ENCODE assay signal across 8 cellular contexts in the genomic region with DNA sequence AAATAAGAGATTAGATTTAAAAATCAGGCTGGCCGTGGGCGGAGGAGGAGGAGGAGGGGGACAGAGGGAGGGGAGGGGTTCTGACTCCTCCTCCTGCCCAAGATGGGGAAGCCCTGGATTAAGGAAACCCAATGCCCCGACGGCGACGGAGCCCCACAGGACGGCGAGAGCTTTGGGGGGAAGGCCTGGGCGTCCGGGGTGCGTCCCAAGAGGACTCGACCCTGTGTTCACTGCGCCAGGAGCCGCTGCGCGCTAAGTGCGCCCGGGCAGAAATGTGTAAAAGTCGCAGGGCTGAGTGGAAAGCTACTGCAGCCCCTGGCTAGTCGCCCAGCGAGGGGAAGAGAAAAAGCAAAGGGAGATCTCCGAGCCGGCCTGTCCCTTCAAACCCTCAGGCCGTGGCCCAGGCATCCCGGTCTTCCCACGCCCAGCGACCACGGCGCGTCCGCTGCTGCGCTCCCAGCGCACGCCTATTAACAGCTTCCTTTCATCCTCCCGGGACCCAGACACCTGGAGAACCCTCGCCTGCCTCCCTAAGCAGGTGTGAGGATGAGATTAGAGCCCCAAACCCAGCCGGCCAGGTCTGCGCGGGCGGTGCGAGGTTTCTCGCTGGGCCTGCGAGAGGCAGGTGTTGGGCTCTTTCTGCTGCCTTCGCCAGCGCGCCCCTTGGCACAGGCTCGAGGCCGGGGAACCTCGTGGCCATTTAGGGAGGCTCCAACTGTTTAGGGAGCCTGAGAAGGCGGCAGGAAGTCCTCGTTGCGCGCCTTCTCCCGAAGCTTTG. TPM values are rescaled to one million over a fixed set of nuclear protein-coding genes. Genes with fewer than 3 reads are reported as not detected.
A peak's percentile ranks its signal among the peaks of the same experiment; 100 is the strongest.
DNase-seq lines count a peak whose midpoint lies in the region; ATAC-seq and TF ChIP-seq lines count a peak whose summit lies in the region.

No MANE protein-coding gene starts in this region.

- H3K36me3 Mint-ChIP-seq in activated T-helper 2 cell treated with anti-CD3 and anti-CD28 coated beads, Interferon-gamma antibody, Interleukin-2, Interleukin-4, amounts not matched to agents 10 μg/mL and 5 μg/mL and 100 μg/mL, durations not matched to agents 14 hours and 24 hours and 36 hours (ENCODE audit: low read depth), result peaks cover 6% of the 10 kb centered on the region
- H3K36me3 Mint-ChIP-seq in natural killer cell treated with Interleukin-12 subunit alpha and Interleukin-12 subunit beta and Interleukin-15 and Interleukin-18, amount 100 ng/mL, for 72 hours, result peaks cover 9% of the 10 kb centered on the region

- H3K4me3 Mint-ChIP-seq in activated T-helper 2 cell treated with anti-CD3 and anti-CD28 coated beads, Interferon-gamma antibody, Interleukin-2, Interleukin-4, amounts not matched to agents 10 μg/mL and 5 μg/mL and 100 μg/mL, durations not matched to agents 14 hours and 24 hours and 36 hours (ENCODE audit: low read depth), result peak overlapping the region; percentile 82
- H3K4me3 Mint-ChIP-seq in natural killer cell treated with Interleukin-12 subunit alpha and Interleukin-12 subunit beta and Interleukin-15 and Interleukin-18, amount 100 ng/mL, for 72 hours, result peak overlapping the region; percentile 82

- H3K27ac Mint-ChIP-seq in activated T-helper 2 cell treated with anti-CD3 and anti-CD28 coated beads, Interferon-gamma antibody, Interleukin-2, Interleukin-4, amounts not matched to agents 10 μg/mL and 5 μg/mL and 100 μg/mL, durations not matched to agents 14 hours and 24 hours and 36 hours, result no peak overlapping the region
- H3K27ac Mint-ChIP-seq in natural killer cell treated with Interleukin-12 subunit alpha and Interleukin-12 subunit beta and Interleukin-15 and Interleukin-18, amount 100 ng/mL, for 72 hours, result peak overlapping the region; percentile 87 to 96

- H3K4me1 Mint-ChIP-seq in activated T-helper 2 cell treated with anti-CD3 and anti-CD28 coated beads, Interferon-gamma antibody, Interleukin-2, Interleukin-4, amounts not matched to agents 10 μg/mL and 5 μg/mL and 100 μg/mL, durations not matched to agents 14 hours and 24 hours and 36 hours (ENCODE audit: low read depth), result peaks cover 12% of the 10 kb centered on the region
- H3K4me1 Mint-ChIP-seq in natural killer cell treated with Interleukin-12 subunit alpha and Interleukin-12 subunit beta and Interleukin-15 and Interleukin-18, amount 100 ng/mL, for 72 hours (ENCODE audit: low read depth in 2 of 2), result peaks cover 8 to 16% of the 10 kb centered on the region in 2 donors

- H3K9me3 Mint-ChIP-seq in activated T-helper 2 cell treated with anti-CD3 and anti-CD28 coated beads, Interferon-gamma antibody, Interleukin-2, Interleukin-4, amounts not matched to agents 10 μg/mL and 5 μg/mL and 100 μg/mL, durations not matched to agents 14 hours and 24 hours and 36 hours, result no peaks in the 10 kb centered on the region
- H3K9me3 Mint-ChIP-seq in natural killer cell treated with Interleukin-12 subunit alpha and Interleukin-12 subunit beta and Interleukin-15 and Interleukin-18, amount 100 ng/mL, for 72 hours, result no peaks in the 10 kb centered on the region

- peak; percentile 8 for DNase-seq in stimulated activated CD4-positive, alpha-beta T cell treated with anti-CD3 and anti-CD28 coated beads, Interleukin-4, amount 100 ng/mL, for 1 hour
- no peak for DNase-seq in stimulated activated CD4-positive, alpha-beta T cell treated with anti-CD3 and anti-CD28 coated beads, Interleukin-1b, Interleukin-23, amount 100 ng/mL, for 48 hours
- no peak for DNase-seq in activated T-helper 2 cell treated with anti-CD3 and anti-CD28 coated beads, Interferon-gamma antibody, Interleukin-2, Interleukin-4, amounts not matched to agents 10 μg/mL and 5 μg/mL and 100 μg/mL, durations not matched to agents 14 hours and 24 hours and 36 hours (ENCODE audit: low spot score)
- DNase-seq in fibroblast of the aortic adventitia (ENCODE audit: low read depth), result peak; percentile 34
- no peak for DNase-seq in natural killer cell treated with Interleukin-12 subunit alpha and Interleukin-12 subunit beta and Interleukin-15 and Interleukin-18, amount 100 ng/mL, for 72 hours (ENCODE audit: low spot score)
- DNase-seq in SK-N-DZ (ENCODE audit: low spot score), result no peak

- intact Hi-C loops in activated T-helper 2 cell treated with anti-CD3 and anti-CD28 coated beads, Interferon-gamma antibody, Interleukin-2, Interleukin-4, amounts not matched to agents 10 μg/mL and 5 μg/mL and 100 μg/mL, durations not matched to agents 14 hours and 24 hours and 36 hours (cut with micrococcal nuclease), result loop anchor here (2.0 to 5.0 kb wide), 3 partner anchors 126 to 249 kb away; a partner anchor contains a TSS

- TF ChIP-seq CTCF in fibroblast of the aortic adventitia (IDR thresholded peaks at IDR 0.05; ENCODE audit: insufficient read depth, low read length), result no peak

- ATAC-seq in natural killer cell treated with Interleukin-12 subunit alpha and Interleukin-12 subunit beta and Interleukin-15 and Interleukin-18, amount 100 ng/mL, for 72 hours, result no peak
- no peak for ATAC-seq in GM18868 (IDR thresholded peaks at IDR 0.05; ENCODE audit: unreplicated experiment)
- no peak for ATAC-seq in GM19455 (IDR thresholded peaks at IDR 0.05; ENCODE audit: unreplicated experiment)

- peak overlapping the region; percentile 65 for H3K4me3 ChIP-seq in fibroblast of the aortic adventitia (ENCODE audit: low read depth, low read length)

- H3K27me3 Mint-ChIP-seq in activated T-helper 2 cell treated with anti-CD3 and anti-CD28 coated beads, Interferon-gamma antibody, Interleukin-2, Interleukin-4, amounts not matched to agents 10 μg/mL and 5 μg/mL and 100 μg/mL, durations not matched to agents 14 hours and 24 hours and 36 hours (ENCODE audit: low read depth), result peaks cover 13% of the 10 kb centered on the region
- H3K27me3 Mint-ChIP-seq in natural killer cell treated with Interleukin-12 subunit alpha and Interleukin-12 subunit beta and Interleukin-15 and Interleukin-18, amount 100 ng/mL, for 72 hours, result no peaks in the 10 kb centered on the region

RNA-seq across cellular contexts. Expression of a gene that starts 1.4 kb away (rescaled TPM):
- total RNA-seq in activated T-helper 2 cell treated with anti-CD3 and anti-CD28 coated beads, Interferon-gamma antibody, Interleukin-2, Interleukin-4, amounts not matched to agents 10 μg/mL and 5 μg/mL and 100 μg/mL, durations not matched to agents 14 hours and 24 hours and 36 hours, result 53.1 and 55.3 TPM in 2 replicates
- total RNA-seq in fibroblast of the aortic adventitia (ENCODE audit: low replicate concordance), result 42.5 and 58.1 TPM in 2 replicates
- 10 to 100 TPM; 64.5 to 82.4 TPM for total RNA-seq in natural killer cell treated with Interleukin-12 subunit alpha and Interleukin-12 subunit beta and Interleukin-15 and Interleukin-18, amount 100 ng/mL, for 72 hours
- 16.8 and 21.7 TPM in 2 replicates for polyA plus RNA-seq in SK-N-DZ (2014; cell fraction: cytosol; rRNA removed)
- 9.3 and 14.0 TPM in 2 replicates for polyA plus RNA-seq in SK-N-DZ (2014; cell fraction: nucleus; rRNA removed)

Comparison
In these comparisons a context has a peak if more than half of its experiments do, and no peak if none do; other contexts are left out.
1. DNase-seq: peak in stimulated activated CD4-positive, alpha-beta T cell treated with anti-CD3 and anti-CD28 coated beads, Interleukin-4, amount 100 ng/mL, for 1 hour (single experiment) and fibroblast of the aortic adventitia (single experiment); none in stimulated activated CD4-positive, alpha-beta T cell treated with anti-CD3 and anti-CD28 coated beads, Interleukin-1b, Interleukin-23, amount 100 ng/mL, for 48 hours (single experiment), activated T-helper 2 cell treated with anti-CD3 and anti-CD28 coated beads, Interferon-gamma antibody, Interleukin-2, Interleukin-4, amounts not matched to agents 10 μg/mL and 5 μg/mL and 100 μg/mL, durations not matched to agents 14 hours and 24 hours and 36 hours (single experiment), natural killer cell treated with Interleukin-12 subunit alpha and Interleukin-12 subunit beta and Interleukin-15 and Interleukin-18, amount 100 ng/mL, for 72 hours (single experiment) and SK-N-DZ (single experiment).